ENCODE assay signal across 21 cellular contexts in the genomic region with DNA sequence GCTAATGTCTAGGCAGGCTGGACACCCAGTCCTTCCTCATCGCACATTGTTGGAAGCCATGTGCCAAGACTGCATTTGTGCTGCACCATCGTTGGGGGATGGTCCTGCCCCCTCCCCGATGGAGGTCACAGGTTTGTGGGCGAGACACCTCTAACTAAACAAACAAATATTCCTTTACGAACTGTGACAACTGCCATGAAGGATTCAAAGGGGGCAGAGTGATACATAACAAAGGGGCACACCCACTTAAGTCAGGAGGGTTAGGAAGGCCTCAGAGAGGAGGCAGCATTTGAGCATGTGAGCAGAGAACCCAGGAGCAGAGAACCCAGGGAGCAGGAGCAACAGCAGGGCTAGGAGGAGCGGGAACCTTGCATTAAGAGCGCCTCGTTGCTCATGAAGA. TPM values are rescaled to one million over a fixed set of nuclear protein-coding genes. Genes with fewer than 3 reads are reported as not detected.
DNase-seq lines count a peak whose midpoint lies in the region; ATAC-seq and TF ChIP-seq lines count a peak whose summit lies in the region.
"Had no signal": no experiment of that assay in that cellular context is flagged by ENCODE, and none has a peak within 500 bp of the region (broad histone marks: within the 10 kb centered on the region; RNA-seq: fewer than 3 reads in every experiment).

No MANE protein-coding gene starts in this region.

- H3K4me3 ChIP-seq in colonic mucosa, result no peak overlapping the region
- H3K4me3 ChIP-seq: A549, MG63 had no signal

- H3K27ac ChIP-seq in colonic mucosa, result peak overlapping the region; percentile 69
- H3K27ac ChIP-seq: A549 had no signal

- no peak for DNase-seq in left ventricle myocardium superior
- no peak for DNase-seq in cardiac septum (ENCODE audit: low spot score)
- DNase-seq in colonic mucosa, result no peak
- no peak for DNase-seq in nephron progenitor cell
- DNase-seq in DMS 273 treated with DMSO at 0.1 percent for 48 hours (lab: John Stamatoyannopoulos, UW), result no peak
- DNase-seq in activated CD4-positive, alpha-beta T cell treated with anti-CD3 and anti-CD28 coated beads, Interleukin-2, amount 50 U/mL, for 1 hour, result no peak
- no peak for DNase-seq in NOMO-1 treated with DMSO at 0.1 percent for 48 hours (lab: John Stamatoyannopoulos, UW; ENCODE audit: unreplicated experiment)
- no peak for DNase-seq in SK-N-DZ (ENCODE audit: low spot score)
- DNase-seq: C1 segment of cervical spinal cord; GDM1; GOT3; Karpas-422; MG63; NCI-H1092; NCI-H146; NCI-H2081; NK-92 treated with Interleukin-12 subunit alpha and Interleukin-12 subunit beta, amount 100 ng/mL, for 24 hours; OCI-M1; RPMI8226; SIG-M5 had no signal

- no peaks in the 10 kb centered on the region for H3K27me3 ChIP-seq in colonic mucosa
- H3K27me3 ChIP-seq: MG63 had no signal

- H3K27me3 Mint-ChIP-seq in nephron progenitor cell (ENCODE audit: low read depth, poor library complexity), result peaks cover 1% of the 10 kb centered on the region

- H3K36me3 ChIP-seq in colonic mucosa, result no peaks in the 10 kb centered on the region
- H3K36me3 ChIP-seq: MG63 had no signal

- H3K9me3 ChIP-seq in colonic mucosa, result no peaks in the 10 kb centered on the region
- H3K9me3 ChIP-seq: A549, MG63 had no signal

- H3K36me3 Mint-ChIP-seq in nephron progenitor cell (ENCODE audit: low read depth), result peaks cover 77% of the 10 kb centered on the region

- no peak for TF ChIP-seq CTCF in colonic mucosa (IDR thresholded peaks at IDR 0.05)
- no peak for TF ChIP-seq CTCF in nephron progenitor cell (IDR thresholded peaks at IDR 0.05)

- ATAC-seq in left ventricle myocardium superior, result peak; percentile 47
- ATAC-seq: A549 had no signal

- intact Hi-C loops in left ventricle myocardium superior (cut with micrococcal nuclease) (no loop called here), cardiac septum (cut with DNase I) (no loop called here), colonic mucosa (cut with DNase I) (no loop called here)

- no peaks in the 10 kb centered on the region for H3K9me3 Mint-ChIP-seq in nephron progenitor cell

- peaks cover 37% of the 10 kb centered on the region for H3K4me1 Mint-ChIP-seq in nephron progenitor cell

- H3K4me3 Mint-ChIP-seq in nephron progenitor cell, result no peak overlapping the region

- H3K4me1 ChIP-seq in colonic mucosa, result peaks cover 17% of the 10 kb centered on the region

- peak overlapping the region; percentile 30 for H3K27ac Mint-ChIP-seq in nephron progenitor cell

- peak overlapping the region in 1 of 2 donors; percentile 74 for H3K9ac ChIP-seq in colonic mucosa (ENCODE audit: low read depth in 2 of 2, low read length in 2 of 2)

RNA-seq across cellular contexts. Expression of gene TRIM2, which starts 37.1 kb away (rescaled TPM):
- total RNA-seq in left ventricle myocardium superior (18.6 TPM), cardiac septum (23.4 TPM), colonic mucosa (100 to 1,000 TPM; 120 to 151 TPM)
- polyA plus RNA-seq in SK-N-DZ (2014; cell fraction: cytosol; rRNA removed), result 27.6 and 36.5 TPM in 2 replicates
- 18.9 and 20.8 TPM in 2 replicates for polyA plus RNA-seq in SK-N-DZ (2014; cell fraction: nucleus; rRNA removed)
